Comparison of ENCODE assay signal across 1 cellular context in the genomic region with DNA sequence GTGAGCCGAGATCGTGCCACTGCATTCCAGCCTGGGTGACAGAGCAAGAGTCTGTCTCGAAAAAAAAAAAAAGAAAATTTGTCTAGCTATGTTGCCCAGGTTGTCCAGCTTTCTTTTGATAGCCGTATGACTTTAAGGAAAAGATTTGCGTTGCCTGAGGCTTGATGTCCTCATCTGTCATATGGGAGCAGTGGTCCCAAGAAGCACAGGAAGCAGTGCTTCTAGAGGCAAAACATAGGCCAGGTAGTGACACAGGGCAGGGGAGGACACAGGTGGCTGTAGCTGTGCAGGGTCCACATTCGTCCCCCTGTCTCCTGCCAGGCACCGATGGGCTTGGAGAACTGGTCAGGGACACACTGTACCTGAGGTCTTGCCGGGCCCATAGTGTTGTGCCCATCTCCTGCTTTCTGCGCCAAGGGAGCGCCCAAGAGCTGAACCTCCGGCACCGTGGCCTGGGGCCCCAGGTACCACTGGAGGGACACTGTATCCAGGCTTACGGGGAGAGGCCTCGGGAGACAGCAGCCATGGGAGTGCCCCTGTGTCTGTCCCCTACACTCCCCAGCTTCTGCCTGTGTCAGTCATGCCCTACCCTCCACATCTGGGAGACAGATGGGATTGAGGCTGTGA.
TF ChIP-seq lines count a peak whose summit lies in the region.

No MANE protein-coding gene starts in this region.

TF ChIP-seq in K562, 482 proteins besides CTCF, POLR2A, EP300 and RAD21:
- TF ChIP-seq CHD1 (IDR thresholded peaks at IDR 0.05; ENCODE audit: low read length): peak; percentile 41
- TF ChIP-seq, protein P1, sequence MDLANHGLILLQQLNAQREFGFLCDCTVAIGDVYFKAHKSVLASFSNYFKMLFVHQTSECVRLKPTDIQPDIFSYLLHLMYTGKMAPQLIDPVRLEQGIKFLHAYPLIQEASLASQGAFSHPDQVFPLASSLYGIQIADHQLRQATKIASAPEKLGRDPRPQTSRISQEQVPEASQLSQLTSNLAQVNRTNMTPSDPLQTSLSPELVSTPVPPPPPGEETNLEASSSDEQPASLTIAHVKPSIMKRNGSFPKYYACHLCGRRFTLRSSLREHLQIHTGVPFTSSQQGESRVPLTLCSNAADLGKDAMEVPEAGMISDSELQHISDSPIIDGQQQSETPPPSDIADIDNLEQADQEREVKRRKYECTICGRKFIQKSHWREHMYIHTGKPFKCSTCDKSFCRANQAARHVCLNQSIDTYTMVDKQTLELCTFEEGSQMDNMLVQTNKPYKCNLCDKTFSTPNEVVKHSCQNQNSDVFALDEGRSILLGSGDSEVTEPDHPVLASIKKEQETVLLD (IDR thresholded peaks at IDR 0.05): no peak
- TF ChIP-seq RNF2 (IDR thresholded peaks at IDR 0.05): no peak
- TF ChIP-seq HDAC6 (IDR thresholded peaks at IDR 0.05; ENCODE audit: low read depth, low read length): no peak
- no peak for TF ChIP-seq BDP1 (IDR thresholded peaks at IDR 0.05; ENCODE audit: insufficient read depth, insufficient read length)
- no peak for TF ChIP-seq FOXP1 (CRISPR knock-in tag; IDR thresholded peaks at IDR 0.05)
- TF ChIP-seq ZBTB1 (CRISPR knock-in tag; IDR thresholded peaks at IDR 0.05; ENCODE audit: borderline replicate concordance, low read depth): no peak
- no peak for TF ChIP-seq FOSL1 (tag; conservative IDR thresholded peaks at IDR 0.05)
- TF ChIP-seq NR1H2 (CRISPR knock-in tag; IDR thresholded peaks at IDR 0.05): no peak
- TF ChIP-seq TAL1 (IDR thresholded peaks at IDR 0.05): no peak
- peak; percentile 69 for TF ChIP-seq SETDB1 (IDR thresholded peaks at IDR 0.05; ENCODE audit: low read length)
- no peak for TF ChIP-seq ETV1 (tag; conservative IDR thresholded peaks at IDR 0.05; ENCODE audit: low read depth)
- TF ChIP-seq SP2 (IDR thresholded peaks at IDR 0.05; ENCODE audit: extremely low read depth, low read depth, low read length, poor library complexity, severe bottlenecking): no peak
- TF ChIP-seq ARNT (IDR thresholded peaks at IDR 0.05): no peak
- no peak for TF ChIP-seq GTF2E2 (tag; IDR thresholded peaks at IDR 0.05)
- TF ChIP-seq SMC3 (conservative IDR thresholded peaks at IDR 0.05; ENCODE audit: insufficient read depth, low read depth, low read length): no peak
- peak; percentile 34 for TF ChIP-seq SMAD1 (IDR thresholded peaks at IDR 0.05; ENCODE audit: low read depth, low read length, partially characterized antibody)
- no peak for TF ChIP-seq HNRNPLL (IDR thresholded peaks at IDR 0.05; ENCODE audit: low read depth, low read length, poor library complexity, severe bottlenecking)
- 0 out of 2 replicates have a peak, but pooled peaks have one; percentile 7 for TF ChIP-seq TAF7 (tag; IDR thresholded peaks at IDR 0.05)
- TF ChIP-seq, protein P2, sequence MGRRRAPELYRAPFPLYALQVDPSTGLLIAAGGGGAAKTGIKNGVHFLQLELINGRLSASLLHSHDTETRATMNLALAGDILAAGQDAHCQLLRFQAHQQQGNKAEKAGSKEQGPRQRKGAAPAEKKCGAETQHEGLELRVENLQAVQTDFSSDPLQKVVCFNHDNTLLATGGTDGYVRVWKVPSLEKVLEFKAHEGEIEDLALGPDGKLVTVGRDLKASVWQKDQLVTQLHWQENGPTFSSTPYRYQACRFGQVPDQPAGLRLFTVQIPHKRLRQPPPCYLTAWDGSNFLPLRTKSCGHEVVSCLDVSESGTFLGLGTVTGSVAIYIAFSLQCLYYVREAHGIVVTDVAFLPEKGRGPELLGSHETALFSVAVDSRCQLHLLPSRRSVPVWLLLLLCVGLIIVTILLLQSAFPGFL (CRISPR knock-in tag; IDR thresholded peaks at IDR 0.05): no peak
- no peak for TF ChIP-seq ZNF696 (CRISPR knock-in tag; conservative IDR thresholded peaks at IDR 0.05)
- TF ChIP-seq, protein P3, sequence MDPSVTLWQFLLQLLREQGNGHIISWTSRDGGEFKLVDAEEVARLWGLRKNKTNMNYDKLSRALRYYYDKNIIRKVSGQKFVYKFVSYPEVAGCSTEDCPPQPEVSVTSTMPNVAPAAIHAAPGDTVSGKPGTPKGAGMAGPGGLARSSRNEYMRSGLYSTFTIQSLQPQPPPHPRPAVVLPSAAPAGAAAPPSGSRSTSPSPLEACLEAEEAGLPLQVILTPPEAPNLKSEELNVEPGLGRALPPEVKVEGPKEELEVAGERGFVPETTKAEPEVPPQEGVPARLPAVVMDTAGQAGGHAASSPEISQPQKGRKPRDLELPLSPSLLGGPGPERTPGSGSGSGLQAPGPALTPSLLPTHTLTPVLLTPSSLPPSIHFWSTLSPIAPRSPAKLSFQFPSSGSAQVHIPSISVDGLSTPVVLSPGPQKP (CRISPR knock-in tag; IDR thresholded peaks at IDR 0.05): no peak
- TF ChIP-seq CCNT2 (IDR thresholded peaks at IDR 0.05; ENCODE audit: borderline replicate concordance, extremely low read depth, insufficient read length, low read depth, low read length): no peak
- TF ChIP-seq ZNF408 (CRISPR knock-in tag; IDR thresholded peaks at IDR 0.05; ENCODE audit: low read depth): no peak
- TF ChIP-seq, protein P4, sequence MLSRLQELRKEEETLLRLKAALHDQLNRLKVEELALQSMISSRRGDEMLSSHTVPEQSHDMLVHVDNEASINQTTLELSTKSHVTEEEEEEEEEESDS (CRISPR knock-in tag; IDR thresholded peaks at IDR 0.05): no peak
- TF ChIP-seq ATF1 (CRISPR knock-in tag; IDR thresholded peaks at IDR 0.05): 0 out of 2 replicates have a peak, but pooled peaks have one; percentile 26
- TF ChIP-seq ATF1 (tag; IDR thresholded peaks at IDR 0.05): no peak
- TF ChIP-seq, protein P5, sequence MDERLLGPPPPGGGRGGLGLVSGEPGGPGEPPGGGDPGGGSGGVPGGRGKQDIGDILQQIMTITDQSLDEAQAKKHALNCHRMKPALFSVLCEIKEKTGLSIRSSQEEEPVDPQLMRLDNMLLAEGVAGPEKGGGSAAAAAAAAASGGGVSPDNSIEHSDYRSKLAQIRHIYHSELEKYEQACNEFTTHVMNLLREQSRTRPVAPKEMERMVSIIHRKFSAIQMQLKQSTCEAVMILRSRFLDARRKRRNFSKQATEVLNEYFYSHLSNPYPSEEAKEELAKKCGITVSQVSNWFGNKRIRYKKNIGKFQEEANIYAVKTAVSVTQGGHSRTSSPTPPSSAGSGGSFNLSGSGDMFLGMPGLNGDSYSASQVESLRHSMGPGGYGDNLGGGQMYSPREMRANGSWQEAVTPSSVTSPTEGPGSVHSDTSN (CRISPR knock-in tag; IDR thresholded peaks at IDR 0.05; ENCODE audit: low read depth): no peak
- TF ChIP-seq, protein P5 (tag; conservative IDR thresholded peaks at IDR 0.05; ENCODE audit: low read depth): no peak
- TF ChIP-seq ZNF444 (CRISPR knock-in tag; IDR thresholded peaks at IDR 0.05): no peak
- no peak for TF ChIP-seq ZNF431 (CRISPR knock-in tag; IDR thresholded peaks at IDR 0.05)
- no peak for TF ChIP-seq ARHGAP35 (IDR thresholded peaks at IDR 0.05; ENCODE audit: partially characterized antibody)
- TF ChIP-seq, protein P6, sequence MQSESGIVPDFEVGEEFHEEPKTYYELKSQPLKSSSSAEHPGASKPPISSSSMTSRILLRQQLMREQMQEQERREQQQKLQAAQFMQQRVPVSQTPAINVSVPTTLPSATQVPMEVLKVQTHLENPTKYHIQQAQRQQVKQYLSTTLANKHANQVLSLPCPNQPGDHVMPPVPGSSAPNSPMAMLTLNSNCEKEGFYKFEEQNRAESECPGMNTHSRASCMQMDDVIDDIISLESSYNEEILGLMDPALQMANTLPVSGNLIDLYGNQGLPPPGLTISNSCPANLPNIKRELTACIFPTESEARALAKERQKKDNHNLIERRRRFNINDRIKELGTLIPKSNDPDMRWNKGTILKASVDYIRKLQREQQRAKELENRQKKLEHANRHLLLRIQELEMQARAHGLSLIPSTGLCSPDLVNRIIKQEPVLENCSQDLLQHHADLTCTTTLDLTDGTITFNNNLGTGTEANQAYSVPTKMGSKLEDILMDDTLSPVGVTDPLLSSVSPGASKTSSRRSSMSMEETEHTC (IDR thresholded peaks at IDR 0.05): no peak
- TF ChIP-seq, protein P7, sequence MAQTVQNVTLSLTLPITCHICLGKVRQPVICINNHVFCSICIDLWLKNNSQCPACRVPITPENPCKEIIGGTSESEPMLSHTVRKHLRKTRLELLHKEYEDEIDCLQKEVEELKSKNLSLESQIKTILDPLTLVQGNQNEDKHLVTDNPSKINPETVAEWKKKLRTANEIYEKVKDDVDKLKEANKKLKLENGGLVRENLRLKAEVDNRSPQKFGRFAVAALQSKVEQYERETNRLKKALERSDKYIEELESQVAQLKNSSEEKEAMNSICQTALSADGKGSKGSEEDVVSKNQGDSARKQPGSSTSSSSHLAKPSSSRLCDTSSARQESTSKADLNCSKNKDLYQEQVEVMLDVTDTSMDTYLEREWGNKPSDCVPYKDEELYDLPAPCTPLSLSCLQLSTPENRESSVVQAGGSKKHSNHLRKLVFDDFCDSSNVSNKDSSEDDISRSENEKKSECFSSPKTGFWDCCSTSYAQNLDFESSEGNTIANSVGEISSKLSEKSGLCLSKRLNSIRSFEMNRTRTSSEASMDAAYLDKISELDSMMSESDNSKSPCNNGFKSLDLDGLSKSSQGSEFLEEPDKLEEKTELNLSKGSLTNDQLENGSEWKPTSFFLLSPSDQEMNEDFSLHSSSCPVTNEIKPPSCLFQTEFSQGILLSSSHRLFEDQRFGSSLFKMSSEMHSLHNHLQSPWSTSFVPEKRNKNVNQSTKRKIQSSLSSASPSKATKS (CRISPR knock-in tag; IDR thresholded peaks at IDR 0.05): no peak
- TF ChIP-seq ZNF121 (CRISPR knock-in tag; conservative IDR thresholded peaks at IDR 0.05): 0 out of 2 replicates have a peak, but pooled peaks have one; percentile 23
- no peak for TF ChIP-seq ZNF347 (CRISPR knock-in tag; IDR thresholded peaks at IDR 0.05; ENCODE audit: low read depth)
- no peak for TF ChIP-seq FOXM1 (IDR thresholded peaks at IDR 0.05; ENCODE audit: low read depth)
- no peak for TF ChIP-seq FOXM1 (CRISPR knock-in tag; IDR thresholded peaks at IDR 0.05; ENCODE audit: low read depth)
- TF ChIP-seq POLR2B (IDR thresholded peaks at IDR 0.05; ENCODE audit: low read depth, partially characterized antibody): no peak
- TF ChIP-seq, protein P8, sequence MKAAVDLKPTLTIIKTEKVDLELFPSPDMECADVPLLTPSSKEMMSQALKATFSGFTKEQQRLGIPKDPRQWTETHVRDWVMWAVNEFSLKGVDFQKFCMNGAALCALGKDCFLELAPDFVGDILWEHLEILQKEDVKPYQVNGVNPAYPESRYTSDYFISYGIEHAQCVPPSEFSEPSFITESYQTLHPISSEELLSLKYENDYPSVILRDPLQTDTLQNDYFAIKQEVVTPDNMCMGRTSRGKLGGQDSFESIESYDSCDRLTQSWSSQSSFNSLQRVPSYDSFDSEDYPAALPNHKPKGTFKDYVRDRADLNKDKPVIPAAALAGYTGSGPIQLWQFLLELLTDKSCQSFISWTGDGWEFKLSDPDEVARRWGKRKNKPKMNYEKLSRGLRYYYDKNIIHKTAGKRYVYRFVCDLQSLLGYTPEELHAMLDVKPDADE (conservative IDR thresholded peaks at IDR 0.05; ENCODE audit: control insufficient read depth, low read depth, low read length): peak; percentile 15; the same call in 1 of the 2 replicates
- no peak for TF ChIP-seq ZC3H8 (IDR thresholded peaks at IDR 0.05)
- TF ChIP-seq, protein P9, sequence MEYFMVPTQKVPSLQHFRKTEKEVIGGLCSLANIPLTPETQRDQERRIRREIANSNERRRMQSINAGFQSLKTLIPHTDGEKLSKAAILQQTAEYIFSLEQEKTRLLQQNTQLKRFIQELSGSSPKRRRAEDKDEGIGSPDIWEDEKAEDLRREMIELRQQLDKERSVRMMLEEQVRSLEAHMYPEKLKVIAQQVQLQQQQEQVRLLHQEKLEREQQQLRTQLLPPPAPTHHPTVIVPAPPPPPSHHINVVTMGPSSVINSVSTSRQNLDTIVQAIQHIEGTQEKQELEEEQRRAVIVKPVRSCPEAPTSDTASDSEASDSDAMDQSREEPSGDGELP (CRISPR knock-in tag; IDR thresholded peaks at IDR 0.05; ENCODE audit: borderline replicate concordance): no peak
- TF ChIP-seq, protein P10, sequence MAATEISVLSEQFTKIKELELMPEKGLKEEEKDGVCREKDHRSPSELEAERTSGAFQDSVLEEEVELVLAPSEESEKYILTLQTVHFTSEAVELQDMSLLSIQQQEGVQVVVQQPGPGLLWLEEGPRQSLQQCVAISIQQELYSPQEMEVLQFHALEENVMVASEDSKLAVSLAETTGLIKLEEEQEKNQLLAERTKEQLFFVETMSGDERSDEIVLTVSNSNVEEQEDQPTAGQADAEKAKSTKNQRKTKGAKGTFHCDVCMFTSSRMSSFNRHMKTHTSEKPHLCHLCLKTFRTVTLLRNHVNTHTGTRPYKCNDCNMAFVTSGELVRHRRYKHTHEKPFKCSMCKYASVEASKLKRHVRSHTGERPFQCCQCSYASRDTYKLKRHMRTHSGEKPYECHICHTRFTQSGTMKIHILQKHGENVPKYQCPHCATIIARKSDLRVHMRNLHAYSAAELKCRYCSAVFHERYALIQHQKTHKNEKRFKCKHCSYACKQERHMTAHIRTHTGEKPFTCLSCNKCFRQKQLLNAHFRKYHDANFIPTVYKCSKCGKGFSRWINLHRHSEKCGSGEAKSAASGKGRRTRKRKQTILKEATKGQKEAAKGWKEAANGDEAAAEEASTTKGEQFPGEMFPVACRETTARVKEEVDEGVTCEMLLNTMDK (IDR thresholded peaks at IDR 0.05; ENCODE audit: borderline replicate concordance, insufficient read depth, low read depth, low read length, poor library complexity, severe bottlenecking): no peak
